ENCODE assay signal across 8 cellular contexts in the genomic region with DNA sequence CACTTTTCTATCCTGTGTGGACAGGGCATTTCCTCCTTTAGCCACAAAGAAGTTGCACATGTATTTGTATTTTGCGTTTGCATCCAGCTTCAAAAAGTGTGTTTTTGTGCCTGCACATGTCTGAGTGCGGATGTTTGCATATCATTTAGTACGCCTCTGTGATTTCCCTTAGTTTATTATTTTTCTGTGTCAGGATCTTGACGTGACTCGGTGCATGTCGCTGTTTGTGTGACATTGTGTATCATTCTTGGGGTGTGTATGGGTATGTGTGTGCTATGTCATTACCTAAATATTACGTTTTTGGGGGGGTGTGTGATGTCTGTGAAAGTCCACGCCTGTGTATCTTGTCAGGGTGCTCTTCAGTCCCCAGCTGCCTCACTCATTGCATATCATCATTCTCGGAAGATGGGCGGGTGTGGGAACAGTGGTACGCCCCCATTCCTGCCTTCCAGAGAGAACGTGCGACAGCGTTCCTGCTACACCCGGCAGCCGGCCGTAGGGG. TPM values are rescaled to one million over a fixed set of nuclear protein-coding genes. Genes with fewer than 3 reads are reported as not detected.
DNase-seq lines count a peak whose midpoint lies in the region; ATAC-seq, FAIRE-seq and TF ChIP-seq lines count a peak whose summit lies in the region.

No MANE protein-coding gene starts in this region.

- H3K4me3 Mint-ChIP-seq in activated CD4-positive, alpha-beta T cell treated with anti-CD3 and anti-CD28 coated beads, Interleukin-2, amount 10 ng/mL, durations not matched to agents 7 days and 5 days: peak overlapping the region; percentile 93
- peak overlapping the region; percentile 100 for H3K4me3 Mint-ChIP-seq in activated T-helper 17 cell treated with anti-CD3 and anti-CD28 coated beads, Interleukin-2, amount 50 U/mL, for 72 hours

- no peaks in the 10 kb centered on the region for H3K9me3 Mint-ChIP-seq in activated CD4-positive, alpha-beta T cell treated with anti-CD3 and anti-CD28 coated beads, Interleukin-2, amount 10 ng/mL, durations not matched to agents 7 days and 5 days
- no peaks in the 10 kb centered on the region for H3K9me3 Mint-ChIP-seq in activated T-helper 17 cell treated with anti-CD3 and anti-CD28 coated beads, Interleukin-2, amount 50 U/mL, for 72 hours

- H3K27ac ChIP-seq in temporal lobe (ENCODE audit: low read depth, low read length): peak overlapping the region; percentile 36

- CTCF ChIA-PET in activated CD4-positive, alpha-beta T cell treated with anti-CD3 and anti-CD28 coated beads, Interleukin-2, amount 10 ng/mL, durations not matched to agents 7 days and 5 days (lab: Charles Lee): interaction anchor here (0.6 to 3.3 kb wide), 23 partner anchors 9 to 693 kb away, joined by 3 to 28 read pairs (median 5); a partner anchor contains a TSS

- POLR2A ChIA-PET in activated CD4-positive, alpha-beta T cell treated with anti-CD3 and anti-CD28 coated beads, Interleukin-2, amount 10 ng/mL, durations not matched to agents 7 days and 5 days (lab: Charles Lee): interaction anchor here (1.1 kb wide), 1 partner anchor 48 kb away, joined by 3 read pairs; a partner anchor contains a TSS

- H3K4me1 Mint-ChIP-seq in activated CD4-positive, alpha-beta T cell treated with anti-CD3 and anti-CD28 coated beads, Interleukin-2, amount 10 ng/mL, durations not matched to agents 7 days and 5 days: peaks cover 39% of the 10 kb centered on the region
- H3K4me1 Mint-ChIP-seq in activated T-helper 17 cell treated with anti-CD3 and anti-CD28 coated beads, Interleukin-2, amount 50 U/mL, for 72 hours: peaks cover 33% of the 10 kb centered on the region

- H3K27ac Mint-ChIP-seq in activated CD4-positive, alpha-beta T cell treated with anti-CD3 and anti-CD28 coated beads, Interleukin-2, amount 10 ng/mL, durations not matched to agents 7 days and 5 days: peak overlapping the region; percentile 99
- H3K27ac Mint-ChIP-seq in activated T-helper 17 cell treated with anti-CD3 and anti-CD28 coated beads, Interleukin-2, amount 50 U/mL, for 72 hours: peak overlapping the region; percentile 99

- ATAC-seq in activated T-helper 17 cell treated with anti-CD3 and anti-CD28 coated beads, Interleukin-2, amount 50 U/mL, for 72 hours (replicated peaks): no peak
- ATAC-seq in HG03571 (IDR thresholded peaks at IDR 0.05; ENCODE audit: unreplicated experiment): no peak

- DNase-seq in activated CD4-positive, alpha-beta T cell treated with anti-CD3 and anti-CD28 coated beads, Interleukin-2, amount 10 ng/mL, durations not matched to agents 7 days and 5 days: no peak
- DNase-seq in activated CD4-positive, alpha-beta T cell treated with anti-CD3 and anti-CD28 coated beads for 48 hours: no peak
- DNase-seq in inferior parietal cortex (ENCODE audit: extremely low spot score) (peak; percentile 15), H54 (ENCODE audit: insufficient read length, low spot score) (no peak)
- no peak for DNase-seq in central memory CD4-positive, alpha-beta T cell

- no peak for FAIRE-seq in H54 (lab: Jason Lieb, UNC)

- H3K36me3 Mint-ChIP-seq in activated CD4-positive, alpha-beta T cell treated with anti-CD3 and anti-CD28 coated beads, Interleukin-2, amount 10 ng/mL, durations not matched to agents 7 days and 5 days (ENCODE audit: low read depth): peaks cover 15% of the 10 kb centered on the region
- peaks cover 51% of the 10 kb centered on the region for H3K36me3 Mint-ChIP-seq in activated T-helper 17 cell treated with anti-CD3 and anti-CD28 coated beads, Interleukin-2, amount 50 U/mL, for 72 hours (ENCODE audit: low read depth)

- H3K27me3 Mint-ChIP-seq in activated CD4-positive, alpha-beta T cell treated with anti-CD3 and anti-CD28 coated beads, Interleukin-2, amount 10 ng/mL, durations not matched to agents 7 days and 5 days: no peaks in the 10 kb centered on the region
- no peaks in the 10 kb centered on the region for H3K27me3 Mint-ChIP-seq in activated T-helper 17 cell treated with anti-CD3 and anti-CD28 coated beads, Interleukin-2, amount 50 U/mL, for 72 hours

- no peak for TF ChIP-seq POLR2A in H54 (IDR thresholded peaks at IDR 0.05; ENCODE audit: low read depth, low read length)

RNA-seq across cellular contexts. Expression of a gene that starts 0.4 kb away (rescaled TPM):
- 10 to 100 TPM; 87.0 to 96.0 TPM for total RNA-seq in activated CD4-positive, alpha-beta T cell treated with anti-CD3 and anti-CD28 coated beads, Interleukin-2, amount 10 ng/mL, durations not matched to agents 7 days and 5 days
- 100 to 1,000 TPM; 102 to 157 TPM for total RNA-seq in activated T-helper 17 cell treated with anti-CD3 and anti-CD28 coated beads, Interleukin-2, amount 50 U/mL, for 72 hours
- total RNA-seq in temporal lobe: 85.6 TPM

RNA-seq across cellular contexts. Expression of a gene that starts 41.9 kb away (rescaled TPM):
- under 1 TPM; 0.75 to 0.77 TPM for total RNA-seq in activated CD4-positive, alpha-beta T cell treated with anti-CD3 and anti-CD28 coated beads, Interleukin-2, amount 10 ng/mL, durations not matched to agents 7 days and 5 days
- 1 to 10 TPM in 1 of 2 donors, under 1 TPM in 1; 0.95 to 1.6 TPM for total RNA-seq in activated T-helper 17 cell treated with anti-CD3 and anti-CD28 coated beads, Interleukin-2, amount 50 U/mL, for 72 hours
- not detected for total RNA-seq in temporal lobe

RNA-seq across cellular contexts. Expression of a gene that starts 47.7 kb away (rescaled TPM):
- total RNA-seq in activated CD4-positive, alpha-beta T cell treated with anti-CD3 and anti-CD28 coated beads, Interleukin-2, amount 10 ng/mL, durations not matched to agents 7 days and 5 days: 100 to 1,000 TPM; 168 to 222 TPM
- 100 to 1,000 TPM; 184 to 204 TPM for total RNA-seq in activated T-helper 17 cell treated with anti-CD3 and anti-CD28 coated beads, Interleukin-2, amount 50 U/mL, for 72 hours
- 631 TPM for total RNA-seq in temporal lobe

RNA-seq across cellular contexts. Expression of a gene that starts 48.5 kb away (rescaled TPM):
- total RNA-seq in activated CD4-positive, alpha-beta T cell treated with anti-CD3 and anti-CD28 coated beads, Interleukin-2, amount 10 ng/mL, durations not matched to agents 7 days and 5 days: 10 to 100 TPM; 12.7 to 13.4 TPM
- total RNA-seq in activated T-helper 17 cell treated with anti-CD3 and anti-CD28 coated beads, Interleukin-2, amount 50 U/mL, for 72 hours: 10 to 100 TPM; 39.9 to 55.2 TPM
- total RNA-seq in temporal lobe: not detected

RNA-seq across cellular contexts. Expression of a gene that starts 53.7 kb away (rescaled TPM):
- 1 to 10 TPM; 3.3 to 3.4 TPM for total RNA-seq in activated CD4-positive, alpha-beta T cell treated with anti-CD3 and anti-CD28 coated beads, Interleukin-2, amount 10 ng/mL, durations not matched to agents 7 days and 5 days
- 1 to 10 TPM; 4.7 to 6.4 TPM for total RNA-seq in activated T-helper 17 cell treated with anti-CD3 and anti-CD28 coated beads, Interleukin-2, amount 50 U/mL, for 72 hours
- total RNA-seq in temporal lobe: 0.49 TPM
